20 cellular contexts compared by ENCODE assay signal in genomic region chr22:21029486-21030025, GRCh38. TPM values are rescaled to one million over a fixed set of nuclear protein-coding genes. Genes with fewer than 3 reads are reported as not detected.
DNase-seq lines count a peak whose midpoint lies in the region; ATAC-seq and TF ChIP-seq lines count a peak whose summit lies in the region.
"Had no signal": no experiment of that assay in that cellular context is flagged by ENCODE, and none has a peak within 500 bp of the region (broad histone marks: within the 10 kb centered on the region; RNA-seq: fewer than 3 reads in every experiment).

No MANE protein-coding gene starts in this region.

- H3K9me3 ChIP-seq in H9 (ENCODE audit: control insufficient read depth, low read depth, low read length) (no peaks in the 10 kb centered on the region), WERI-Rb-1 (ENCODE audit: severe bottlenecking) (no peaks in the 10 kb centered on the region), suprapubic skin (no peaks in the 10 kb centered on the region)
- H3K9me3 ChIP-seq: BLaER1 treated with 17β-estradiol and CSF1 and Interleukin-3, amounts not matched to agents 10 nM and 100 nM had no signal

- H2AK5ac ChIP-seq in H9 (ENCODE audit: insufficient read length, low read length), result no peak overlapping the region

- no peak for ATAC-seq in GM21390 (IDR thresholded peaks at IDR 0.05; ENCODE audit: unreplicated experiment)
- ATAC-seq: HepG2, Panc1 had no signal

- H2BK12ac ChIP-seq in H9 (ENCODE audit: insufficient read length, low read depth, low read length), result no peak overlapping the region

- no peak overlapping the region for H4K91ac ChIP-seq in H9 (ENCODE audit: insufficient read length, low read depth, low read length)

- no peak overlapping the region for H3T11ph ChIP-seq in H9 (ENCODE audit: low read length)

- H3K79me1 ChIP-seq in H9 (ENCODE audit: insufficient read depth, low read depth, low read length, poor library complexity, severe bottlenecking), result no peaks in the 10 kb centered on the region

- no peak overlapping the region for H3K23ac ChIP-seq in H9 (ENCODE audit: insufficient read length, low read depth, low read length)

- no peak overlapping the region for H4K5ac ChIP-seq in H9 (ENCODE audit: insufficient read length, low read depth, low read length)

- no peak overlapping the region for H3K27ac ChIP-seq in H9 (ENCODE audit: insufficient read length, low read depth, low read length)
- H3K27ac ChIP-seq in WERI-Rb-1, result peak overlapping the region; percentile 82
- no peak overlapping the region for H3K27ac ChIP-seq in suprapubic skin
- H3K27ac ChIP-seq: BLaER1 treated with 17β-estradiol and CSF1 and Interleukin-3, amounts not matched to agents 10 nM and 100 nM had no signal

- H3K4me1 Mint-ChIP-seq in H9 (peaks cover 10 to 24% of the 10 kb centered on the region in 2 experiments), progenitor cell of endocrine pancreas (ENCODE audit: low read depth) (no peaks in the 10 kb centered on the region)

- no peaks in the 10 kb centered on the region for H3K9me3 Mint-ChIP-seq in H9
- no peaks in the 10 kb centered on the region for H3K9me3 Mint-ChIP-seq in progenitor cell of endocrine pancreas (ENCODE audit: low read depth)
- H3K9me3 Mint-ChIP-seq: CD8-positive, alpha-beta memory T cell; HFFc6 had no signal

- no peaks in the 10 kb centered on the region; the same call in 1 of the 2 replicates for H3K4me1 ChIP-seq in H9 (ENCODE audit: insufficient read depth, low read length)
- peaks cover 24% of the 10 kb centered on the region for H3K4me1 ChIP-seq in suprapubic skin

- no peak overlapping the region; a peak in 2 of 7 replicates for H3K27ac Mint-ChIP-seq in H9
- H3K27ac Mint-ChIP-seq in progenitor cell of endocrine pancreas, result no peak overlapping the region
- H3K27ac Mint-ChIP-seq: CD8-positive, alpha-beta memory T cell; HFFc6 had no signal

- H3K4me3 ChIP-seq in WERI-Rb-1 (ENCODE audit: low read depth, low read length) (no peak overlapping the region), suprapubic skin (no peak overlapping the region)
- H3K4me3 ChIP-seq: BLaER1 treated with 17β-estradiol and CSF1 and Interleukin-3, amounts not matched to agents 10 nM and 100 nM had no signal

- H3K9ac ChIP-seq in H9 (ENCODE audit: extremely low read depth, insufficient read length, low read length), result no peak overlapping the region
- H3K9ac ChIP-seq: BLaER1 treated with 17β-estradiol and CSF1 and Interleukin-3, amounts not matched to agents 10 nM and 100 nM had no signal

- no peaks in the 10 kb centered on the region for H3K23me2 ChIP-seq in H9 (ENCODE audit: insufficient read length, low read depth, low read length, poor library complexity, severe bottlenecking)

- no peak for TF ChIP-seq POLR2A in suprapubic skin (IDR thresholded peaks at IDR 0.05)

- H3K36me3 ChIP-seq in WERI-Rb-1, result no peaks in the 10 kb centered on the region
- H3K36me3 ChIP-seq in suprapubic skin, result no peaks in the 10 kb centered on the region
- H3K36me3 ChIP-seq: BLaER1 treated with 17β-estradiol and CSF1 and Interleukin-3, amounts not matched to agents 10 nM and 100 nM had no signal

- no peak overlapping the region for H2BK120ac ChIP-seq in H9 (ENCODE audit: low read depth, low read length, poor library complexity, severe bottlenecking)

- H3K4ac ChIP-seq in H9 (ENCODE audit: low read depth, low read length), result no peak overlapping the region

- no peak overlapping the region for H3K18ac ChIP-seq in H9 (ENCODE audit: insufficient read length, low read depth, low read length)

- H2AFZ ChIP-seq in H9 (ENCODE audit: low read length), result no peak overlapping the region

- H3K4me3 Mint-ChIP-seq in H9 (no peak overlapping the region), progenitor cell of endocrine pancreas (ENCODE audit: low read depth) (peak overlapping the region; percentile 18)
- H3K4me3 Mint-ChIP-seq: HFFc6 had no signal

- no peak overlapping the region for H3K4me2 ChIP-seq in H9 (ENCODE audit: insufficient read depth, insufficient read length, low read length)
- H3K4me2 ChIP-seq: BLaER1 treated with 17β-estradiol and CSF1 and Interleukin-3, amounts not matched to agents 10 nM and 100 nM had no signal

- H3K27me3 Mint-ChIP-seq in H9 (ENCODE audit: low read depth), result peaks cover 43% of the 10 kb centered on the region
- peaks cover 26% of the 10 kb centered on the region for H3K27me3 Mint-ChIP-seq in progenitor cell of endocrine pancreas

- no peak overlapping the region for H2BK20ac ChIP-seq in H9 (ENCODE audit: low read depth, low read length, poor library complexity, severe bottlenecking)

- H2BK5ac ChIP-seq in H9 (ENCODE audit: insufficient read length, low read length), result no peak overlapping the region

- H3K56ac ChIP-seq in H9 (ENCODE audit: insufficient read length, low read depth, low read length), result no peak overlapping the region

- no peaks in the 10 kb centered on the region for H3K36me3 Mint-ChIP-seq in H9 (ENCODE audit: insufficient read depth in 1 of 3, low read depth in 3 of 3)
- no peaks in the 10 kb centered on the region for H3K36me3 Mint-ChIP-seq in progenitor cell of endocrine pancreas (ENCODE audit: insufficient read depth)
- H3K36me3 Mint-ChIP-seq: CD8-positive, alpha-beta memory T cell had no signal

- DNase-seq in H9 (peak; percentile 24), WERI-Rb-1 (no peak), left kidney (ENCODE audit: low read depth, low spot score) (peak; percentile 79), progenitor cell of endocrine pancreas (ENCODE audit: low spot score, unreplicated experiment) (no peak), superior temporal gyrus (ENCODE audit: extremely low spot score) (no peak), suprapubic skin (ENCODE audit: low spot score in 2 of 2) (no peak)
- DNase-seq: CD8-positive, alpha-beta memory T cell; HFFc6; KG1; MV-4-11; NCI-H1417 treated with DMSO at 0.1 percent for 48 hours; NCI-H187 treated with DMSO at 0.1 percent for 48 hours; NCI-H446; NCI-H526 treated with DMSO at 0.1 percent for 48 hours had no signal

- WGBS in H9 (ENCODE audit: extremely low coverage, insufficient read length, low lambda C conversion rate), result no CpG with 5 or more reads among the region's 12 CpGs
- WGBS in suprapubic skin, result 72% methylated on average over 10 of the region's 12 CpGs

- no peak overlapping the region for H2BK15ac ChIP-seq in H9 (ENCODE audit: low read depth, low read length)

- H3K79me2 ChIP-seq in H9 (ENCODE audit: insufficient read depth, low read length), result no peaks in the 10 kb centered on the region

- H4K20me1 ChIP-seq in H9 (ENCODE audit: control insufficient read depth, insufficient read depth, insufficient read length), result no peaks in the 10 kb centered on the region

- no peak for TF ChIP-seq CTCF in H9 (conservative IDR thresholded peaks at IDR 0.05)
- no peak for TF ChIP-seq CTCF in WERI-Rb-1 (IDR thresholded peaks at IDR 0.05; ENCODE audit: low read depth, low read length)
- no peak for TF ChIP-seq CTCF in progenitor cell of endocrine pancreas (IDR thresholded peaks at IDR 0.05; ENCODE audit: unreplicated experiment)
- TF ChIP-seq CTCF in suprapubic skin (IDR thresholded peaks at IDR 0.05), result no peak

- H3K27me3 ChIP-seq in H9 (ENCODE audit: insufficient read depth, low read length) (peaks cover 3% of the 10 kb centered on the region; the same call in 1 of the 2 replicates), WERI-Rb-1 (ENCODE audit: insufficient read depth, low read depth, severe bottlenecking) (no peaks in the 10 kb centered on the region), suprapubic skin (peaks cover 35% of the 10 kb centered on the region)

- TF ChIP-seq EP300 in suprapubic skin (IDR thresholded peaks at IDR 0.05), result no peak

- no peak overlapping the region for H4K8ac ChIP-seq in H9 (replicated peaks; ENCODE audit: insufficient read length, low read depth, low read length)

- no peak overlapping the region for H3K14ac ChIP-seq in H9 (ENCODE audit: insufficient read depth, low read length)

RNA-seq across cellular contexts. Expression of gene SLC7A4, which starts 2.8 kb away (rescaled TPM):
- total RNA-seq in H9 (2021) (0.09 and 0.22 TPM in 2 replicates), progenitor cell of endocrine pancreas (1.1 and 1.3 TPM in 2 replicates), suprapubic skin (1 to 10 TPM in 3 of 4 donors, under 1 TPM in 1; 0.48 to 2.2 (median 1.6) TPM)
- total RNA-seq: A673, H4, HepG2 had no signal

RNA-seq across cellular contexts. Expression of gene P2RX6, which starts 14.6 kb away (rescaled TPM):
- total RNA-seq in H9 (2021), result not detected in 2 replicates
- total RNA-seq in progenitor cell of endocrine pancreas, result 0.36 and 0.57 TPM in 2 replicates
- total RNA-seq in suprapubic skin, result 1 to 10 TPM in 3 of 4 donors, under 1 TPM in 1; 0.21 to 3.1 (median 1.0) TPM

RNA-seq across cellular contexts. Expression of gene LRRC74B, which starts 16.2 kb away (rescaled TPM):
- total RNA-seq in H9 (2021) (not detected in 2 replicates), progenitor cell of endocrine pancreas (0.40 and 0.72 TPM in 2 replicates), suprapubic skin (not detected)
- total RNA-seq: A673; CD8-positive, alpha-beta memory T cell; H4; HepG2; HFFc6 had no signal

RNA-seq across cellular contexts. Expression of gene THAP7, which starts 27.6 kb away (rescaled TPM):
- total RNA-seq in H9 (2021) (23.3 and 24.6 TPM in 2 replicates), progenitor cell of endocrine pancreas (17.6 and 20.2 TPM in 2 replicates), suprapubic skin (10 to 100 TPM; 33.9 to 57.0 (median 37.4) TPM)

RNA-seq across cellular contexts. Expression of gene LZTR1, which starts 47.5 kb away (rescaled TPM):
- 40.0 and 47.0 TPM in 2 replicates for total RNA-seq in H9 (2021)
- total RNA-seq in progenitor cell of endocrine pancreas, result 91.6 and 93.8 TPM in 2 replicates
- total RNA-seq in suprapubic skin, result 10 to 100 TPM; 29.3 to 75.6 (median 46.9) TPM

Comparison
In these comparisons a context has a peak if more than half of its experiments do, and no peak if none do; other contexts are left out.
1. DNase-seq: peak in H9 (single experiment) and left kidney (single experiment); none in WERI-Rb-1 (single experiment), progenitor cell of endocrine pancreas (single experiment), superior temporal gyrus (single experiment) and suprapubic skin (0 of 2).